In the genomic region with DNA sequence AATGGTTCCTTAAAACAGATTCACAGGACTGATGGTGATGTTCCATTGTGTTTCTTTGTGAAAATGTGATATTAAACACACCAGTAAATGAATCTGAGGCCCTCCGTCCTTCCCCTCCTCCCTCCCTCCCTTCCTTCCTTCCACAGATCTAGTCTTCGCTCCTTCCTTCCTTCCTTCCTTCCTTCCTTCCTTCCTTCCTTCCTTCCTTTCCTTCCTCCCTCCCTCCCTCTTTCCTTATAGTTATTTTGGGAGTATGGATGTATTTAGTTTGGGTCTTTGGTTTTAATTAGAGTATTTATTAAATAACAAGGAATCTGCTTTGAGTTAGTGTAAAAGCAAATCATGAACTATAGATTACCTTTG, we compare ENCODE assay signal across 17 cellular contexts. TPM values are rescaled to one million over a fixed set of nuclear protein-coding genes. Genes with fewer than 3 reads are reported as not detected.
DNase-seq lines count a peak whose midpoint lies in the region; ATAC-seq and TF ChIP-seq lines count a peak whose summit lies in the region.
"Had no signal": no experiment of that assay in that cellular context is flagged by ENCODE, and none has a peak within 500 bp of the region (broad histone marks: within the 10 kb centered on the region; RNA-seq: fewer than 3 reads in every experiment).

No MANE protein-coding gene starts in this region.

- no peak for TF ChIP-seq CTCF in neural crest cell (conservative IDR thresholded peaks at IDR 0.05)

- peaks cover 22 to 36% (median 28%) of the 10 kb centered on the region in 10 experiments for H3K4me1 ChIP-seq in BLaER1 treated with 17β-estradiol and CSF1 and Interleukin-3, amounts not matched to agents 10 nM and 100 nM
- H3K4me1 ChIP-seq in HAP-1, result peaks cover 4% of the 10 kb centered on the region; the same call in 1 of the 2 replicates

- no peaks in the 10 kb centered on the region for H4K20me1 ChIP-seq in BLaER1 treated with 17β-estradiol and CSF1 and Interleukin-3, amounts not matched to agents 10 nM and 100 nM

- H3K9me3 Mint-ChIP-seq in neural crest cell, result no peaks in the 10 kb centered on the region
- no peaks in the 10 kb centered on the region for H3K9me3 Mint-ChIP-seq in immature natural killer cell
- H3K9me3 Mint-ChIP-seq: CD8-positive, alpha-beta T cell had no signal

- peaks cover 0 to 15% (median 6%) of the 10 kb centered on the region in 11 experiments; a peak in 15 of 22 replicates for H3K9me3 ChIP-seq in BLaER1 treated with 17β-estradiol and CSF1 and Interleukin-3, amounts not matched to agents 10 nM and 100 nM (replicated peaks in 1 of 11)
- H3K9me3 ChIP-seq in SK-N-MC (ENCODE audit: low read depth, low read length) (no peaks in the 10 kb centered on the region), HAP-1 (no peaks in the 10 kb centered on the region)
- H3K9me3 ChIP-seq: A549, Caco-2 had no signal

- H3K27me3 ChIP-seq in BLaER1 treated with 17β-estradiol and CSF1 and Interleukin-3, amounts not matched to agents 10 nM and 100 nM, result no peaks in the 10 kb centered on the region
- H3K27me3 ChIP-seq in HAP-1 (ENCODE audit: low read depth), result no peaks in the 10 kb centered on the region

- H3K27ac Mint-ChIP-seq in neural crest cell (ENCODE audit: unreplicated experiment) (no peak overlapping the region), immature natural killer cell (no peak overlapping the region)
- H3K27ac Mint-ChIP-seq: CD8-positive, alpha-beta T cell; GM23338; H9 had no signal

- peak overlapping the region in 7 of 11 experiments; percentile 2 to 60 (median 30); a peak in 9 of 22 replicates for H3K4me2 ChIP-seq in BLaER1 treated with 17β-estradiol and CSF1 and Interleukin-3, amounts not matched to agents 10 nM and 100 nM
- H3K4me2 ChIP-seq: A549, GM23338 had no signal

- peaks cover 25% of the 10 kb centered on the region for H3K4me1 Mint-ChIP-seq in neural crest cell
- H3K4me1 Mint-ChIP-seq in immature natural killer cell, result peaks cover 27 to 30% of the 10 kb centered on the region in 2 donors

- H3K9ac ChIP-seq in BLaER1 treated with 17β-estradiol and CSF1 and Interleukin-3, amounts not matched to agents 10 nM and 100 nM, result no peak overlapping the region
- peak overlapping the region; percentile 83 for H3K9ac ChIP-seq in SK-N-MC (ENCODE audit: insufficient read length)

- H3K36me3 ChIP-seq in BLaER1 treated with 17β-estradiol and CSF1 and Interleukin-3, amounts not matched to agents 10 nM and 100 nM, result no peaks in the 10 kb centered on the region
- peaks cover 7% of the 10 kb centered on the region; the same call in 1 of the 2 replicates for H3K36me3 ChIP-seq in SK-N-MC (ENCODE audit: insufficient read depth, low read length)
- H3K36me3 ChIP-seq in HAP-1 (replicated peaks), result no peaks in the 10 kb centered on the region

- H3K27ac ChIP-seq in BLaER1 treated with 17β-estradiol and CSF1 and Interleukin-3, amounts not matched to agents 10 nM and 100 nM, result no peak overlapping the region
- peak overlapping the region; percentile 100 for H3K27ac ChIP-seq in SK-N-MC
- H3K27ac ChIP-seq: A549, C4-2B had no signal

- in situ Hi-C loops in HAP-1 (cut with MboI; ENCODE audit: low sequenced_read_pairs), result no loop called here

- no peaks in the 10 kb centered on the region for H3K27me3 Mint-ChIP-seq in neural crest cell (ENCODE audit: low read depth)
- H3K27me3 Mint-ChIP-seq in immature natural killer cell (ENCODE audit: low read depth in 3 of 3), result peaks cover 3 to 16% (median 16%) of the 10 kb centered on the region in 3 donors

- no peak for ATAC-seq in GM18858 (IDR thresholded peaks at IDR 0.05; ENCODE audit: unreplicated experiment)
- no peak for ATAC-seq in GM21528 (IDR thresholded peaks at IDR 0.05; ENCODE audit: low FRiP score, unreplicated experiment)
- ATAC-seq: A549; CD8-positive, alpha-beta T cell; GM23338 had no signal

- peak overlapping the region; percentile 38 for H3K4me3 Mint-ChIP-seq in neural crest cell
- H3K4me3 Mint-ChIP-seq in immature natural killer cell, result no peak overlapping the region
- H3K4me3 Mint-ChIP-seq: CD8-positive, alpha-beta T cell; GM23338; H9 had no signal

- no peaks in the 10 kb centered on the region for H3K36me3 Mint-ChIP-seq in neural crest cell (ENCODE audit: low read depth)
- H3K36me3 Mint-ChIP-seq in immature natural killer cell, result peaks cover 0 to 3% (median 0%) of the 10 kb centered on the region in 3 donors
- H3K36me3 Mint-ChIP-seq: CD4-positive, CD25-positive, alpha-beta regulatory T cell had no signal

- DNase-seq in SK-N-MC (ENCODE audit: low read depth, low spot score) (peak; percentile 93), neural crest cell (ENCODE audit: low read depth, low spot score) (no peak), immature natural killer cell (no peak), HAP-1 (ENCODE audit: low spot score in 2 of 2) (no peak)
- DNase-seq: 8988T; Caco-2; CD4-positive, CD25-positive, alpha-beta regulatory T cell; CD8-positive, alpha-beta T cell; DMS153; DND-41; H9 had no signal

- no peak overlapping the region for H3K4me3 ChIP-seq in BLaER1 treated with 17β-estradiol and CSF1 and Interleukin-3, amounts not matched to agents 10 nM and 100 nM
- H3K4me3 ChIP-seq in SK-N-MC (peak overlapping the region; percentile 65), HAP-1 (no peak overlapping the region)
- H3K4me3 ChIP-seq: A549, GM23338 had no signal

RNA-seq across cellular contexts. Expression of a gene that starts 2.2 kb away (rescaled TPM):
- total RNA-seq in neural crest cell, result 33.3 and 36.5 TPM in 2 replicates
- 10 to 100 TPM in 1 of 3 donors, 1 to 10 TPM in 2; 1.3 to 19.1 (median 8.0) TPM for polyA plus RNA-seq in immature natural killer cell
